19 cellular contexts compared by ENCODE assay signal in the genomic region with DNA sequence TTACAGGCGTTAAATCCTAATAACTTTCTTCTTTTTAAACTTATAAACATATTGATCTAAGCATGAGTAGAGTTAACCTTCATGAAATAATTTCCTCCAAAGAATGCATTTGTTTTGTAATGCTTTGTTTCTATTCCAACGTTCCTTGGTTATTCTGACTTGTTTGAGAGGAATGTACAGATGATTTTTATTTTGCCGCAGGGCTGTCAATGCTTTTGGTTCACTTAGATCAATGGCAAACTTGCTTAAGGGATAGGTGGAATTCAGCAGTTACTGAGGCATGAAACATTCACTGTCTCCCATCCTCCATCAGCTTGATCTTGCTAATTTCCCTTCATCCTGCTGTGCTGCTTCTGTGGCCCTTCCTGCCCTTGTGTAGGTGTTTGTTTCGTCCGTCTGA.
DNase-seq lines count a peak whose midpoint lies in the region; ATAC-seq, FAIRE-seq and TF ChIP-seq lines count a peak whose summit lies in the region.
"Had no signal": no experiment of that assay in that cellular context is flagged by ENCODE, and none has a peak within 500 bp of the region (broad histone marks: within the 10 kb centered on the region; RNA-seq: fewer than 3 reads in every experiment).

No MANE protein-coding gene starts in this region.

- peaks cover 28% of the 10 kb centered on the region for H3K4me1 Mint-ChIP-seq in GM23338

- H3K27me3 ChIP-seq in GM23338 (ENCODE audit: insufficient read depth): no peaks in the 10 kb centered on the region
- H3K27me3 ChIP-seq in bronchial epithelial cell (ENCODE audit: control insufficient read depth, insufficient read depth, low read length): no peaks in the 10 kb centered on the region
- no peaks in the 10 kb centered on the region for H3K27me3 ChIP-seq in keratinocyte (ENCODE audit: control insufficient read depth, extremely low read depth, insufficient read depth, low read length)

- H3K4me3 ChIP-seq in GM23338 (no peak overlapping the region), bronchial epithelial cell (ENCODE audit: low read depth, low read length) (no peak overlapping the region), keratinocyte (ENCODE audit: control insufficient read depth in 2 of 3, extremely low read depth in 1 of 3, insufficient read depth in 2 of 3, low read depth in 1 of 3, low read length in 3 of 3) (no peak overlapping the region)
- H3K4me3 ChIP-seq: A549, GM12878 had no signal

- H3K9me2 ChIP-seq in GM23338 (ENCODE audit: insufficient read depth): no peaks in the 10 kb centered on the region

- H3K27ac Mint-ChIP-seq in GM23338: no peak overlapping the region
- H3K27ac Mint-ChIP-seq: HFFc6 had no signal

- ATAC-seq in GM23338 (peak; percentile 43; the same call in 2 of the 3 replicates), GM19324 (IDR thresholded peaks at IDR 0.05; ENCODE audit: low FRiP score, unreplicated experiment) (no peak), HG02763 (IDR thresholded peaks at IDR 0.05; ENCODE audit: unreplicated experiment) (no peak)
- ATAC-seq: A549, GM12878, HepG2, Right ventricle myocardium inferior had no signal

- no peaks in the 10 kb centered on the region for H3K9me3 ChIP-seq in keratinocyte (ENCODE audit: control insufficient read depth, low read depth, low read length)
- H3K9me3 ChIP-seq: A549, Caco-2 had no signal

- H3K79me2 ChIP-seq in GM23338 (replicated peaks; ENCODE audit: insufficient read depth) (no peaks in the 10 kb centered on the region), keratinocyte (ENCODE audit: control insufficient read depth, insufficient read depth, low read length) (no peaks in the 10 kb centered on the region)

- peak; percentile 40 for DNase-seq in AG20443 (ENCODE audit: low spot score)
- DNase-seq in GM23338 (ENCODE audit: low spot score): no peak
- DNase-seq in bronchial epithelial cell (ENCODE audit: low read depth): no peak
- peak; percentile 46 for DNase-seq in keratinocyte (ENCODE audit: low read depth, low spot score)
- DNase-seq in erythroblast (lab: John Stamatoyannopoulos, UW): no peak
- no peak for DNase-seq in dermis blood vessel endothelial cell
- DNase-seq: Caco-2, DMS53, HFFc6, NCI-H1092 treated with DMSO at 0.1 percent for 48 hours, NCI-H2081 treated with DMSO at 0.1 percent for 48 hours, NCI-H510A treated with DMSO at 0.1 percent for 48 hours had no signal

- dilution Hi-C loops in keratinocyte (cut with MboI; ENCODE audit: extremely low pct_ligation_motif_present, low sequenced_read_pairs): no loop called here

- peaks cover 11% of the 10 kb centered on the region; the same call in 1 of the 2 replicates for H3K4me1 ChIP-seq in GM23338 (ENCODE audit: insufficient read depth)
- peaks cover 7% of the 10 kb centered on the region for H3K4me1 ChIP-seq in keratinocyte (ENCODE audit: control insufficient read depth, extremely low read depth, insufficient read depth, low read length)
- H3K4me1 ChIP-seq: A549, Caco-2 had no signal

- no peak overlapping the region for H3K27ac ChIP-seq in GM23338 (ENCODE audit: low read depth)
- H3K27ac ChIP-seq in keratinocyte (ENCODE audit: control insufficient read depth, insufficient read depth, low read length): peak overlapping the region; percentile 43
- H3K27ac ChIP-seq: A549, KMS-11 had no signal

- H3K9me1 ChIP-seq in keratinocyte (ENCODE audit: control insufficient read depth, extremely low read depth, insufficient read depth, low read length): no peaks in the 10 kb centered on the region

- TF ChIP-seq CTCF in GM23338 (conservative IDR thresholded peaks at IDR 0.05; ENCODE audit: low read depth in 2 of 2) (no peak), bronchial epithelial cell (IDR thresholded peaks at IDR 0.05; ENCODE audit: insufficient read depth, low read length, severe bottlenecking) (no peak), keratinocyte (optimal IDR thresholded peaks at IDR 0.05 in 1 of 3, IDR thresholded peaks at IDR 0.05 in 1 of 3, conservative IDR thresholded peaks at IDR 0.05 in 1 of 3; ENCODE audit: extremely low read depth in 1 of 3, insufficient read depth in 2 of 3, low read length in 3 of 3) (no peak)

- no peaks in the 10 kb centered on the region for H4K20me1 ChIP-seq in GM23338 (replicated peaks; ENCODE audit: insufficient read depth)
- no peaks in the 10 kb centered on the region for H4K20me1 ChIP-seq in keratinocyte (ENCODE audit: control insufficient read depth, extremely low read depth, insufficient read depth, low read length)

- H3K4me2 ChIP-seq in GM23338 (0 out of 2 replicates have a peak overlapping the region, but pooled peaks have one; percentile 1), keratinocyte (ENCODE audit: control insufficient read depth, extremely low read depth, insufficient read depth, low read depth, low read length) (peak overlapping the region; percentile 32)
- H3K4me2 ChIP-seq: A549, KMS-11 had no signal

- H3K36me3 ChIP-seq in GM23338 (ENCODE audit: insufficient read depth) (no peaks in the 10 kb centered on the region), bronchial epithelial cell (ENCODE audit: control insufficient read depth, insufficient read depth, low read length) (no peaks in the 10 kb centered on the region), keratinocyte (ENCODE audit: control insufficient read depth in 2 of 2, extremely low read depth in 1 of 2, insufficient read depth in 2 of 2, low read length in 2 of 2) (peaks cover 0 to 2% of the 10 kb centered on the region in 2 experiments)

- TF ChIP-seq POLR2A in erythroblast (IDR thresholded peaks at IDR 0.05; ENCODE audit: low read length): no peak

- H3K9me3 Mint-ChIP-seq in GM23338: no peaks in the 10 kb centered on the region

- peak overlapping the region; percentile 84; the same call in 1 of the 2 replicates for H2AFZ ChIP-seq in GM23338
- H2AFZ ChIP-seq in keratinocyte (ENCODE audit: control insufficient read depth, low read length): peak overlapping the region; percentile 23

- FAIRE-seq in bronchial epithelial cell (lab: Jason Lieb, UNC): peak; percentile 88
- FAIRE-seq in keratinocyte (lab: Jason Lieb, UNC): peak; percentile 48
- FAIRE-seq: A549, GM12878, HepG2 had no signal

- no peak overlapping the region for H3K9ac ChIP-seq in keratinocyte (ENCODE audit: control insufficient read depth, extremely low read depth, insufficient read depth, low read length)
- H3K9ac ChIP-seq: KMS-11 had no signal

- H3K27me3 Mint-ChIP-seq in GM23338 (ENCODE audit: insufficient read depth, low read depth, poor library complexity): no peaks in the 10 kb centered on the region

- H3F3A ChIP-seq in GM23338 (replicated peaks; ENCODE audit: low read depth): no peaks in the 10 kb centered on the region

- H3K4me3 Mint-ChIP-seq in GM23338: no peak overlapping the region
- H3K4me3 Mint-ChIP-seq: HFFc6 had no signal

- no peaks in the 10 kb centered on the region for H3K36me3 Mint-ChIP-seq in GM23338 (ENCODE audit: low read depth)

TF ChIP-seq in GM23338, 12 proteins besides CTCF, POLR2A, EP300 and RAD21 (continues in another document):
- TF ChIP-seq POLR2AphosphoS5 (IDR thresholded peaks at IDR 0.05; ENCODE audit: low read depth) (no peak), ZNF331 (CRISPR knock-in tag; IDR thresholded peaks at IDR 0.05; ENCODE audit: low read depth) (no peak)
- TF ChIP-seq, protein P1, sequence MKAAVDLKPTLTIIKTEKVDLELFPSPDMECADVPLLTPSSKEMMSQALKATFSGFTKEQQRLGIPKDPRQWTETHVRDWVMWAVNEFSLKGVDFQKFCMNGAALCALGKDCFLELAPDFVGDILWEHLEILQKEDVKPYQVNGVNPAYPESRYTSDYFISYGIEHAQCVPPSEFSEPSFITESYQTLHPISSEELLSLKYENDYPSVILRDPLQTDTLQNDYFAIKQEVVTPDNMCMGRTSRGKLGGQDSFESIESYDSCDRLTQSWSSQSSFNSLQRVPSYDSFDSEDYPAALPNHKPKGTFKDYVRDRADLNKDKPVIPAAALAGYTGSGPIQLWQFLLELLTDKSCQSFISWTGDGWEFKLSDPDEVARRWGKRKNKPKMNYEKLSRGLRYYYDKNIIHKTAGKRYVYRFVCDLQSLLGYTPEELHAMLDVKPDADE (IDR thresholded peaks at IDR 0.05): no peak

Comparison
In these comparisons a context has a peak if more than half of its experiments do, and no peak if none do; other contexts are left out.
1. DNase-seq: peak in AG20443 (single experiment) and keratinocyte (single experiment); none in GM23338 (single experiment), bronchial epithelial cell (single experiment), erythroblast (0 of 2) and dermis blood vessel endothelial cell (single experiment).